ENCODE assay signal across 25 cellular contexts in the genomic region with DNA sequence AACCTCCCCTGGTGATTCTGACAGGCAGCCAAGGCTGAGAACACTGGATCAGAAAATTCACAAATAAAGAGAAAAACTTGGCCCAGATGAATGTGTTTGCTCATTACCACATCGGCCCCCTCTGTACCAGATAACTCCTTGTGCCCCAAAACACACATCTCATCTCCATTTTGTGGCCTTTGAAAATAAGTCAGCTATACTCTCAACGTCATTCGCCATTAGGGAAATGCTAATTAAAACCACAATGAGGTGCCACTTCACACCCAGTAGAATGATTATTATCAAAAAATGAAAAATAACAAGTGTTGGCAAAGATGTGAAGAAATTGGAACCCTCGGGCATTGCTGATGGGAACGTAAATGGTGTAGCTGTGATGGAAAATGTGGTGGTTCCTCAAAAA.
"Had no signal": no experiment of that assay in that cellular context is flagged by ENCODE, and none has a peak within 500 bp of the region (broad histone marks: within the 10 kb centered on the region; RNA-seq: fewer than 3 reads in every experiment).

No MANE protein-coding gene starts in this region.

- FAIRE-seq: endometrium, keratinocyte, pancreas, small intestine had no signal

- H3K9me3 ChIP-seq: esophagus squamous epithelium, lower lobe of right lung, neutrophil, pancreas, right lobe of liver, stomach, thyroid gland had no signal

- H3K27ac ChIP-seq: coronary artery, esophagus squamous epithelium, lower lobe of right lung, neutrophil, pancreas, right lobe of liver, stomach, thyroid gland had no signal

- H3K27ac Mint-ChIP-seq: naive thymus-derived CD8-positive, alpha-beta T cell had no signal

- H3K9me3 Mint-ChIP-seq: naive thymus-derived CD8-positive, alpha-beta T cell had no signal

- DNase-seq: dermis blood vessel endothelial cell; effector memory CD4-positive, alpha-beta T cell; erythroblast; esophagus squamous epithelium; foreskin melanocyte; glutamatergic neuron; hypothalamus; left ventricle myocardium superior; lower lobe of right lung; naive thymus-derived CD8-positive, alpha-beta T cell; pancreas; right lobe of liver; small intestine; stimulated activated CD4-positive, alpha-beta T cell treated with anti-CD3 and anti-CD28 coated beads, Interleukin-15, amount 100 ng/mL, for 24 hours; stimulated activated CD4-positive, alpha-beta T cell treated with anti-CD3 and anti-CD28 coated beads, Interleukin-2, amount 100 ng/mL, for 48 hours; stimulated activated CD8-positive, alpha-beta memory T cell treated with anti-CD3 and anti-CD28 coated beads, Interleukin-4, amount 100 ng/mL, for 48 hours; stimulated activated naive CD4-positive, alpha-beta T cell treated with Interleukin-2 at 50 U/mL for 16 hours; stomach; thyroid gland; trophoblast cell had no signal

- H3K4me3 ChIP-seq: coronary artery, esophagus squamous epithelium, lower lobe of right lung, pancreas, right lobe of liver, stomach, thyroid gland had no signal

- H3K4me1 ChIP-seq: lower lobe of right lung, pancreas, right lobe of liver, stomach, thyroid gland had no signal

- H3K27me3 ChIP-seq: pancreas, right lobe of liver, thyroid gland had no signal

- ATAC-seq: left ventricle myocardium superior; lower lobe of right lung; naive thymus-derived CD8-positive, alpha-beta T cell; pancreas; right lobe of liver had no signal

- H3K36me3 ChIP-seq: esophagus squamous epithelium, lower lobe of right lung, neutrophil, pancreas, right lobe of liver, stomach, thyroid gland had no signal

- H3K4me3 Mint-ChIP-seq: naive thymus-derived CD8-positive, alpha-beta T cell; neural crest cell had no signal
